Comparison of ENCODE assay signal across 21 cellular contexts in genomic region chr1:221279146-221279545, GRCh38.
"Had no signal": no experiment of that assay in that cellular context is flagged by ENCODE, and none has a peak within 500 bp of the region (broad histone marks: within the 10 kb centered on the region; RNA-seq: fewer than 3 reads in every experiment).

No MANE protein-coding gene starts in this region.

- ATAC-seq: foreskin keratinocyte; left lung; naive thymus-derived CD4-positive, alpha-beta T cell; right lobe of liver; stimulated activated memory B cell treated with anti-CD40 and anti-IgM and Interleukin-4, amounts not matched to agents 10 μg/mL and 1 μg/mL and 100 μg/mL, for 72 hours had no signal

- H3K9me3 ChIP-seq: left lung, right lobe of liver, uterus had no signal

- DNase-seq: activated CD4-positive, alpha-beta T cell treated with anti-CD3 and anti-CD28 coated beads for 4 hours; activated CD4-positive, alpha-beta T cell treated with anti-CD3 and anti-CD28 coated beads, Interleukin-2, amount 50 U/mL, for 48 hours; activated CD4-positive, CD25-positive, alpha-beta regulatory T cell; activated gamma-delta T cell; aorta; effector memory CD4-positive, alpha-beta T cell; foreskin keratinocyte; immature natural killer cell; kidney glomerular epithelial cell; naive thymus-derived CD4-positive, alpha-beta T cell; occipital lobe; right lobe of liver; stimulated activated CD4-positive, alpha-beta T cell treated with anti-CD3 and anti-CD28 coated beads, Interleukin-15, amount 100 ng/mL, for 24 hours; T1000; trophoblast cell; uterus had no signal

- H2AFZ ChIP-seq: hepatocyte had no signal

- H3K4me1 ChIP-seq: foreskin keratinocyte, left lung, right lobe of liver, uterus had no signal

- H3K4me2 ChIP-seq: hepatocyte, smooth muscle cell had no signal

- H3K36me3 ChIP-seq: left lung, right lobe of liver, uterus had no signal

- H3K27ac ChIP-seq: foreskin keratinocyte, hepatocyte, left lung, right lobe of liver, uterus had no signal

- H3K79me2 ChIP-seq: hepatocyte had no signal

- H3K27me3 ChIP-seq: foreskin keratinocyte, hepatocyte, left lung, right lobe of liver, uterus had no signal

- H3K4me3 ChIP-seq: hepatocyte, left lung, lung, right lobe of liver, smooth muscle cell, uterus had no signal
